ENCODE assay signal across 17 cellular contexts in the genomic region with DNA sequence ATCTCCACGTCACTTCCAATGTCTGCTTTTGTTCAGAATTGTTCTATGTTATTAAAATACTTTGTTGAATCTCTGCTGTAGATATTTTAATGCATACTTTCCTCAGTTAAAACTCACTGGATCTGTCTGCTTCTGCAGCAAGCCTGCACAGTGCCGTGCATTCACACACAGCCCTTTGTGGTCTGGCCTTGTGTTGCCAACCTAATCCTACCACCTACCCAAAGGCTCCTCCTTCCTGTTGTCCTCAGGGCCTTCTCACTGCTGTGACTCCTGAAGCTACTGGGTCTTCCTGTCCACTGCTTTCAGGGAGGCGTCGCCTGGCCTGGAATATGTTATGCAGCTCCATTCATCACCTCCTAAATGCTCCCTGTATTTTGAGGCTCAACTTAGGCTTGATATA.
A peak's percentile ranks its signal among the peaks of the same experiment; 100 is the strongest.
DNase-seq lines count a peak whose midpoint lies in the region; ATAC-seq lines count a peak whose summit lies in the region.
"Had no signal": no experiment of that assay in that cellular context is flagged by ENCODE, and none has a peak within 500 bp of the region (broad histone marks: within the 10 kb centered on the region; RNA-seq: fewer than 3 reads in every experiment).

No MANE protein-coding gene starts in this region.

- H3K27ac Mint-ChIP-seq in activated T-helper 17 cell treated with anti-CD3 and anti-CD28 coated beads, Interleukin-2, amount 50 U/mL, for 72 hours: peak overlapping the region; percentile 58

- H3K36me3 Mint-ChIP-seq in activated T-helper 17 cell treated with anti-CD3 and anti-CD28 coated beads, Interleukin-2, amount 50 U/mL, for 72 hours (ENCODE audit: low read depth): peaks cover 95% of the 10 kb centered on the region

- H3K9me3 Mint-ChIP-seq in activated T-helper 17 cell treated with anti-CD3 and anti-CD28 coated beads, Interleukin-2, amount 50 U/mL, for 72 hours: no peaks in the 10 kb centered on the region
- H3K9me3 Mint-ChIP-seq: nephron had no signal

- ATAC-seq in Right ventricle myocardium superior (ENCODE audit: poor library complexity): peak; percentile 34
- no peak for ATAC-seq in left cardiac atrium
- peak; percentile 45 for ATAC-seq in activated T-helper 17 cell treated with anti-CD3 and anti-CD28 coated beads, Interleukin-2, amount 50 U/mL, for 72 hours (replicated peaks)
- no peak for ATAC-seq in HG03469 (IDR thresholded peaks at IDR 0.05; ENCODE audit: unreplicated experiment)

- peaks cover 49% of the 10 kb centered on the region for H3K4me1 Mint-ChIP-seq in activated T-helper 17 cell treated with anti-CD3 and anti-CD28 coated beads, Interleukin-2, amount 50 U/mL, for 72 hours

- H3K4me3 Mint-ChIP-seq in activated T-helper 17 cell treated with anti-CD3 and anti-CD28 coated beads, Interleukin-2, amount 50 U/mL, for 72 hours: peak overlapping the region; percentile 3
- H3K4me3 Mint-ChIP-seq: nephron had no signal

- no peak for DNase-seq in Right ventricle myocardium superior
- no peak for DNase-seq in left cardiac atrium
- DNase-seq in myocyte (ENCODE audit: low read depth): peak; percentile 14
- no peak for DNase-seq in effector CD4-positive, alpha-beta T cell
- DNase-seq in SKM-1 (lab: John Stamatoyannopoulos, UW; ENCODE audit: unreplicated experiment): no peak
- DNase-seq: brain microvascular endothelial cell; COR-L47; DND-41; HCEC 1CT; NCI-H146; posterior cingulate gyrus; SHP77; stimulated activated CD4-positive, alpha-beta T cell treated with anti-CD3 and anti-CD28 coated beads, Interleukin-2, amount 100 ng/mL, for 24 hours; WERI-Rb-1 had no signal

- H3K27me3 Mint-ChIP-seq in activated T-helper 17 cell treated with anti-CD3 and anti-CD28 coated beads, Interleukin-2, amount 50 U/mL, for 72 hours: no peaks in the 10 kb centered on the region

- intact Hi-C loops in Right ventricle myocardium superior (cut with DNase I) (no loop called here), left cardiac atrium (cut with DNase I) (no loop called here)

Comparison
In these comparisons a context has a peak if more than half of its experiments do, and no peak if none do; other contexts are left out.
1. ATAC-seq: peak in Right ventricle myocardium superior (single experiment) and activated T-helper 17 cell treated with anti-CD3 and anti-CD28 coated beads, Interleukin-2, amount 50 U/mL, for 72 hours (single experiment); none in left cardiac atrium (0 of 2) and HG03469 (single experiment).